In genomic region chr14:103872492-103873113, GRCh38 we compare ENCODE assay signal across 10 cellular contexts. TPM values are rescaled to one million over a fixed set of nuclear protein-coding genes. Genes with fewer than 3 reads are reported as not detected.
A peak's percentile ranks its signal among the peaks of the same experiment; 100 is the strongest.
DNase-seq lines count a peak whose midpoint lies in the region; ATAC-seq and TF ChIP-seq lines count a peak whose summit lies in the region.
"Had no signal": no experiment of that assay in that cellular context is flagged by ENCODE, and none has a peak within 500 bp of the region (broad histone marks: within the 10 kb centered on the region; RNA-seq: fewer than 3 reads in every experiment).

No MANE protein-coding gene starts in this region.

- no peak for TF ChIP-seq CTCF in heart right ventricle (IDR thresholded peaks at IDR 0.05)
- TF ChIP-seq CTCF in lung (IDR thresholded peaks at IDR 0.05; ENCODE audit: control extremely low read depth, extremely low read depth) = no peak
- no peak for TF ChIP-seq CTCF in vagina (IDR thresholded peaks at IDR 0.05)

- DNase-seq in heart right ventricle = no peak
- no peak for DNase-seq in left ventricle myocardium superior
- DNase-seq in activated CD8-positive, alpha-beta T cell treated with anti-CD3 and anti-CD28 coated beads, Interleukin-2, amount 10 ng/mL, durations not matched to agents 7 days and 5 days = peak; percentile 35
- DNase-seq in lung (ENCODE audit: low spot score) = no peak
- no peak for DNase-seq in vagina (ENCODE audit: extremely low spot score in 2 of 2)
- no peak for DNase-seq in UCSD-AML1 (lab: John Stamatoyannopoulos, UW; ENCODE audit: unreplicated experiment)

- peaks cover 20% of the 10 kb centered on the region for H3K4me1 Mint-ChIP-seq in activated CD8-positive, alpha-beta T cell treated with anti-CD3 and anti-CD28 coated beads, Interleukin-2, amount 10 ng/mL, durations not matched to agents 7 days and 5 days (ENCODE audit: low read depth)

- CTCF ChIA-PET in activated CD8-positive, alpha-beta T cell treated with anti-CD3 and anti-CD28 coated beads, Interleukin-2, amount 10 ng/mL, durations not matched to agents 7 days and 5 days (lab: Charles Lee) = interaction anchor here (0.6 to 1.4 kb wide), 5 partner anchors 24 to 166 kb away, joined by 3 to 7 read pairs (median 3); no protein-coding TSS in a partner anchor

- no peak for TF ChIP-seq POLR2A in vagina (IDR thresholded peaks at IDR 0.05)

- no peaks in the 10 kb centered on the region for H3K36me3 Mint-ChIP-seq in activated CD8-positive, alpha-beta T cell treated with anti-CD3 and anti-CD28 coated beads, Interleukin-2, amount 10 ng/mL, durations not matched to agents 7 days and 5 days (ENCODE audit: low read depth)

- ATAC-seq in heart right ventricle (no peak), left ventricle myocardium superior (no peak), lung (ENCODE audit: insufficient read depth, low FRiP score) (no peak), HG03571 (IDR thresholded peaks at IDR 0.05; ENCODE audit: unreplicated experiment) (no peak), HG03139 (IDR thresholded peaks at IDR 0.05; ENCODE audit: unreplicated experiment) (no peak)
- peak; percentile 41 for ATAC-seq in activated CD8-positive, alpha-beta T cell treated with anti-CD3 and anti-CD28 coated beads, Interleukin-2, amount 10 ng/mL, durations not matched to agents 7 days and 5 days

- H3K27ac ChIP-seq in heart right ventricle (peak overlapping the region; percentile 51 to 88 (median 76)), lung (ENCODE audit: low read depth in 1 of 2, low read length in 1 of 2) (peak overlapping the region; percentile 47 to 93), vagina (peak overlapping the region; percentile 32)
- H3K27ac ChIP-seq: KMS-11 had no signal

- H3K4me3 Mint-ChIP-seq in activated CD8-positive, alpha-beta T cell treated with anti-CD3 and anti-CD28 coated beads, Interleukin-2, amount 10 ng/mL, durations not matched to agents 7 days and 5 days = peak overlapping the region; percentile 82
- H3K4me3 Mint-ChIP-seq: neural crest cell had no signal

- H3K27me3 Mint-ChIP-seq in activated CD8-positive, alpha-beta T cell treated with anti-CD3 and anti-CD28 coated beads, Interleukin-2, amount 10 ng/mL, durations not matched to agents 7 days and 5 days (ENCODE audit: low read depth) = no peaks in the 10 kb centered on the region

- peak overlapping the region in 9 of 10 donors; percentile 21 to 56 (median 45) for H3K4me3 ChIP-seq in heart right ventricle
- no peak overlapping the region for H3K4me3 ChIP-seq in lung
- H3K4me3 ChIP-seq in vagina = peak overlapping the region; percentile 23 to 45

- no peaks in the 10 kb centered on the region for H3K9me3 Mint-ChIP-seq in activated CD8-positive, alpha-beta T cell treated with anti-CD3 and anti-CD28 coated beads, Interleukin-2, amount 10 ng/mL, durations not matched to agents 7 days and 5 days (ENCODE audit: insufficient read depth)
- H3K9me3 Mint-ChIP-seq: neural crest cell had no signal

- peaks cover 13 to 45% (median 25%) of the 10 kb centered on the region in 9 donors for H3K4me1 ChIP-seq in heart right ventricle
- H3K4me1 ChIP-seq in lung (ENCODE audit: control insufficient read depth in 2 of 2, insufficient read depth in 2 of 2, low read length in 2 of 2) = peaks cover 0 to 20% of the 10 kb centered on the region in 2 donors
- H3K4me1 ChIP-seq in vagina = peaks cover 15% of the 10 kb centered on the region

- H3K27ac Mint-ChIP-seq in activated CD8-positive, alpha-beta T cell treated with anti-CD3 and anti-CD28 coated beads, Interleukin-2, amount 10 ng/mL, durations not matched to agents 7 days and 5 days = peak overlapping the region; percentile 84

- H3K27me3 ChIP-seq in heart right ventricle (no peaks in the 10 kb centered on the region), lung (ENCODE audit: control insufficient read depth, insufficient read depth) (no peaks in the 10 kb centered on the region), vagina (no peaks in the 10 kb centered on the region)

- H3K9me3 ChIP-seq in heart right ventricle (no peaks in the 10 kb centered on the region), lung (ENCODE audit: control insufficient read depth in 2 of 2, insufficient read depth in 1 of 2, low read length in 1 of 2) (no peaks in the 10 kb centered on the region), vagina (no peaks in the 10 kb centered on the region)

- POLR2A ChIA-PET in activated CD8-positive, alpha-beta T cell treated with anti-CD3 and anti-CD28 coated beads, Interleukin-2, amount 10 ng/mL, durations not matched to agents 7 days and 5 days (lab: Charles Lee) = interaction anchor here (0.6 to 1.1 kb wide), 2 partner anchors 8 to 20 kb away, joined by 3 to 4 read pairs; no protein-coding TSS in a partner anchor

- 62 to 66% methylated on average over 12 of the region's 12 CpGs for WGBS in heart right ventricle, 2 donors
- 54 to 55% methylated on average over 12 of the region's 12 CpGs for WGBS in lung, 2 donors

- intact Hi-C loops in heart right ventricle (cut with DNase I) (no loop called here), left ventricle myocardium superior (cut with micrococcal nuclease) (no loop called here), vagina (cut with DNase I) (no loop called here)

- H3K36me3 ChIP-seq in heart right ventricle (no peaks in the 10 kb centered on the region), lung (ENCODE audit: control insufficient read depth in 2 of 2, insufficient read depth in 2 of 2, low read length in 2 of 2) (no peaks in the 10 kb centered on the region), vagina (no peaks in the 10 kb centered on the region)

RNA-seq across cellular contexts. Expression of gene PPP1R13B, which starts 25.2 kb away (rescaled TPM):
- total RNA-seq in heart right ventricle = 100 to 1,000 TPM in 2 of 10 donors, 10 to 100 TPM in 8; 64.8 to 124 (median 77.0) TPM
- 10 to 100 TPM; 21.6 to 70.2 TPM for polyA plus RNA-seq in heart right ventricle
- total RNA-seq in left ventricle myocardium superior = 107 TPM
- total RNA-seq in activated CD8-positive, alpha-beta T cell treated with anti-CD3 and anti-CD28 coated beads, Interleukin-2, amount 10 ng/mL, durations not matched to agents 7 days and 5 days = 10 to 100 TPM; 11.9 to 12.6 TPM
- 10 to 100 TPM; 47.5 to 66.6 TPM for total RNA-seq in lung
- 10 to 100 TPM; 12.0 to 29.2 TPM for polyA plus RNA-seq in lung
- 34.1 TPM for total RNA-seq in vagina

RNA-seq across cellular contexts. Expression of gene TDRD9, which starts 55.7 kb away (rescaled TPM):
- 1 to 10 TPM in 7 of 10 donors, under 1 TPM in 3; 0.55 to 7.4 (median 2.1) TPM for total RNA-seq in heart right ventricle
- 1 to 10 TPM; 2.2 to 8.4 TPM for polyA plus RNA-seq in heart right ventricle
- 2.2 TPM for total RNA-seq in left ventricle myocardium superior
- 1 to 10 TPM; 1.3 to 2.7 TPM for total RNA-seq in activated CD8-positive, alpha-beta T cell treated with anti-CD3 and anti-CD28 coated beads, Interleukin-2, amount 10 ng/mL, durations not matched to agents 7 days and 5 days
- total RNA-seq in lung = 1 to 10 TPM; 2.3 to 8.2 TPM
- 1 to 10 TPM; 2.4 to 8.6 TPM for polyA plus RNA-seq in lung
- 0.74 TPM for total RNA-seq in vagina
- total RNA-seq: neural crest cell had no signal
